Comparison of ENCODE assay signal across 24 cellular contexts in the genomic region with DNA sequence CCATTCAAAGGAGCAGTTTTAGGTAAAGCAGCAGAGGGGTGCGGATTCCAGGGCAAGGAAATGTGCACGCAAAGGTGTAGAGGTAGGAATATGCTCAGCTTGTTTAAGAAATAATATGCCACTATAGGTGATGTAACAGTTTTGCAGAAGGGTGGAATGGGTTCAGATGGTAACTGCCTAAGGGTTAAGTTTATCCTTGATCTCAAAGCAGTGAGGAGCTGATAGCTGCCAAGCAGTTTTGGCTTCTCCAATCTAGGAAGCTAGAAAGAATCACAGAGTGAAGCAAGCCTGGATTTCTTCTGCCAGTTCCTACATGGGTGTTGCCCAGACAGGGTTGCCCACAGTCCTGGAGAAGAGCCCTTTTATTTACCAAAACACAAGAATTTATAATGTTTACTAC. TPM values are rescaled to one million over a fixed set of nuclear protein-coding genes. Genes with fewer than 3 reads are reported as not detected.
A peak's percentile ranks its signal among the peaks of the same experiment; 100 is the strongest.
DNase-seq lines count a peak whose midpoint lies in the region; ATAC-seq, FAIRE-seq and TF ChIP-seq lines count a peak whose summit lies in the region.
"Had no signal": no experiment of that assay in that cellular context is flagged by ENCODE, and none has a peak within 500 bp of the region (broad histone marks: within the 10 kb centered on the region; RNA-seq: fewer than 3 reads in every experiment).

No MANE protein-coding gene starts in this region.

- H3K9me3 Mint-ChIP-seq in GM23338: peaks cover 19% of the 10 kb centered on the region
- H3K9me3 Mint-ChIP-seq: CD4-positive, alpha-beta T cell; CD8-positive, alpha-beta T cell had no signal

- no peaks in the 10 kb centered on the region for H3F3A ChIP-seq in GM23338 (replicated peaks; ENCODE audit: low read depth)

- H3K27ac ChIP-seq in GM23338 (ENCODE audit: low read depth) (no peak overlapping the region), keratinocyte (ENCODE audit: control insufficient read depth, insufficient read depth, low read length) (no peak overlapping the region), right lobe of liver (no peak overlapping the region)
- H3K27ac ChIP-seq: BLaER1 had no signal

- TF ChIP-seq CTCF in GM23338 (conservative IDR thresholded peaks at IDR 0.05; ENCODE audit: low read depth in 2 of 2) (no peak), LNCaP clone FGC (IDR thresholded peaks at IDR 0.05; ENCODE audit: control insufficient read depth, extremely low read depth, insufficient read depth) (no peak), keratinocyte (optimal IDR thresholded peaks at IDR 0.05 in 1 of 3, IDR thresholded peaks at IDR 0.05 in 1 of 3, conservative IDR thresholded peaks at IDR 0.05 in 1 of 3; ENCODE audit: extremely low read depth in 1 of 3, insufficient read depth in 2 of 3, low read length in 3 of 3) (no peak), right lobe of liver (IDR thresholded peaks at IDR 0.05) (no peak)

- no peak overlapping the region for H3K9ac ChIP-seq in keratinocyte (ENCODE audit: control insufficient read depth, extremely low read depth, insufficient read depth, low read length)
- H3K9ac ChIP-seq: BLaER1 had no signal

- peaks cover 42% of the 10 kb centered on the region for H3K27me3 Mint-ChIP-seq in GM23338 (ENCODE audit: insufficient read depth, low read depth, poor library complexity)
- H3K27me3 Mint-ChIP-seq: CD4-positive, alpha-beta T cell had no signal

- H4K20me1 ChIP-seq in GM23338 (replicated peaks; ENCODE audit: insufficient read depth): no peaks in the 10 kb centered on the region
- H4K20me1 ChIP-seq in keratinocyte (ENCODE audit: control insufficient read depth, extremely low read depth, insufficient read depth, low read length): no peaks in the 10 kb centered on the region

- H3K9me2 ChIP-seq in GM23338 (ENCODE audit: insufficient read depth): no peaks in the 10 kb centered on the region

- H3K79me2 ChIP-seq in GM23338 (replicated peaks; ENCODE audit: insufficient read depth): peaks cover 5% of the 10 kb centered on the region; the same call in 1 of the 2 replicates
- no peaks in the 10 kb centered on the region for H3K79me2 ChIP-seq in keratinocyte (ENCODE audit: control insufficient read depth, insufficient read depth, low read length)

- dilution Hi-C loops in keratinocyte (cut with MboI; ENCODE audit: extremely low pct_ligation_motif_present, low sequenced_read_pairs): no loop called here

- ATAC-seq in GM23338: no peak
- peak; percentile 63 for ATAC-seq in esophagus mucosa
- no peak for ATAC-seq in right lobe of liver
- ATAC-seq in left ventricle myocardium superior: no peak
- ATAC-seq: CD8-positive, alpha-beta T cell had no signal

- H3K36me3 Mint-ChIP-seq in GM23338 (ENCODE audit: low read depth): peaks cover 47% of the 10 kb centered on the region

- H2AFZ ChIP-seq in GM23338 (no peak overlapping the region), keratinocyte (ENCODE audit: control insufficient read depth, low read length) (no peak overlapping the region)

- H3K4me3 ChIP-seq in GM23338 (no peak overlapping the region), LNCaP clone FGC (ENCODE audit: low read depth, low read length) (no peak overlapping the region), keratinocyte (ENCODE audit: control insufficient read depth in 2 of 3, extremely low read depth in 1 of 3, insufficient read depth in 2 of 3, low read depth in 1 of 3, low read length in 3 of 3) (no peak overlapping the region), right lobe of liver (no peak overlapping the region)
- H3K4me3 ChIP-seq: BLaER1 had no signal

- no peak for DNase-seq in GM23338 (ENCODE audit: low spot score)
- DNase-seq in LNCaP clone FGC (ENCODE audit: low read depth): peak; percentile 77
- DNase-seq in keratinocyte (ENCODE audit: low read depth, low spot score): no peak
- DNase-seq in right lobe of liver: no peak
- no peak for DNase-seq in left ventricle myocardium superior
- DNase-seq in SK-N-DZ (ENCODE audit: low spot score): no peak
- no peak for DNase-seq in UCSD-AML1 (lab: John Stamatoyannopoulos, UW; ENCODE audit: unreplicated experiment)
- DNase-seq: 8988T; ACHN; BE2C; C1 segment of cervical spinal cord; Caco-2; Calu3; CD4-positive, alpha-beta T cell; CD8-positive, alpha-beta T cell; DMS79 treated with DMSO at 0.1 percent for 48 hours; GF-D8 had no signal

- intact Hi-C loops in right lobe of liver (cut with DNase I) (no loop called here), left ventricle myocardium superior (cut with micrococcal nuclease) (no loop called here)

- H3K27me3 ChIP-seq in GM23338 (ENCODE audit: insufficient read depth) (peaks cover 30% of the 10 kb centered on the region), keratinocyte (ENCODE audit: control insufficient read depth, extremely low read depth, insufficient read depth, low read length) (no peaks in the 10 kb centered on the region), right lobe of liver (no peaks in the 10 kb centered on the region)
- H3K27me3 ChIP-seq: BE2C, BLaER1 had no signal

- H3K9me3 ChIP-seq in keratinocyte (ENCODE audit: control insufficient read depth, low read depth, low read length): no peaks in the 10 kb centered on the region
- H3K9me3 ChIP-seq in right lobe of liver: no peaks in the 10 kb centered on the region
- H3K9me3 ChIP-seq: BE2C, Caco-2 had no signal

- no peak overlapping the region for H3K27ac Mint-ChIP-seq in GM23338
- H3K27ac Mint-ChIP-seq: CD4-positive, alpha-beta T cell; CD8-positive, alpha-beta T cell had no signal

- WGBS in right lobe of liver (ENCODE audit: insufficient coverage, low coverage, low lambda C conversion rate, missing lambda C conversion rate): 94% methylated on average over 2 of the region's 2 CpGs

- H3K4me1 ChIP-seq in GM23338 (ENCODE audit: insufficient read depth) (peaks cover 52% of the 10 kb centered on the region), keratinocyte (ENCODE audit: control insufficient read depth, extremely low read depth, insufficient read depth, low read length) (peaks cover 8% of the 10 kb centered on the region), right lobe of liver (peaks cover 0 to 62% (median 11%) of the 10 kb centered on the region in 4 donors)
- H3K4me1 ChIP-seq: BE2C had no signal

- peaks cover 56% of the 10 kb centered on the region for H3K4me1 Mint-ChIP-seq in GM23338

- H3K4me2 ChIP-seq in GM23338 (peak overlapping the region; percentile 64), keratinocyte (ENCODE audit: control insufficient read depth, extremely low read depth, insufficient read depth, low read depth, low read length) (no peak overlapping the region)
- H3K4me2 ChIP-seq: BLaER1 had no signal

- TF ChIP-seq POLR2A in right lobe of liver (IDR thresholded peaks at IDR 0.05): no peak

- peak; percentile 56 for FAIRE-seq in keratinocyte (lab: Jason Lieb, UNC)
- FAIRE-seq: A204.1, D721Med, G401.6, GM12891, GM19239 had no signal

- H3K36me3 ChIP-seq in GM23338 (ENCODE audit: insufficient read depth) (no peaks in the 10 kb centered on the region), keratinocyte (ENCODE audit: control insufficient read depth in 2 of 2, extremely low read depth in 1 of 2, insufficient read depth in 2 of 2, low read length in 2 of 2) (no peaks in the 10 kb centered on the region), right lobe of liver (no peaks in the 10 kb centered on the region)
- H3K36me3 ChIP-seq: BE2C had no signal

- H3K4me3 Mint-ChIP-seq in GM23338: no peak overlapping the region
- H3K4me3 Mint-ChIP-seq: CD4-positive, alpha-beta T cell; CD8-positive, alpha-beta T cell had no signal

- no peaks in the 10 kb centered on the region for H3K9me1 ChIP-seq in keratinocyte (ENCODE audit: control insufficient read depth, extremely low read depth, insufficient read depth, low read length)

RNA-seq across cellular contexts. Expression of a gene that starts 6.0 kb away (rescaled TPM):
- total RNA-seq in GM23338 (2014; rRNA removed; shearing (Covaris generic)): 6.5 and 8.5 TPM in 2 replicates
- polyA plus RNA-seq in GM23338 (2016; fragmentation: Nextera tagmentation; extraction: Ambion mirVana) (3.7 and 4.1 TPM in 2 replicates), keratinocyte (5.0 to 10.1 TPM (median 6.0 TPM) in 3 replicates)
- total RNA-seq in esophagus mucosa (21.1 TPM), right lobe of liver (100 to 1,000 TPM in 4 of 6 experiments, 10 to 100 TPM in 2; 73.6 to 591 (median 273) TPM), left ventricle myocardium superior (99.5 TPM)
- 2.7 TPM for polyA plus RNA-seq in keratinocyte (2011; ENCODE audit: low read depth)
- 3.5 and 7.7 TPM in 2 replicates for polyA plus RNA-seq in keratinocyte (2011; cell fraction: cytosol; rRNA removed)
- 4.4 and 6.5 TPM in 2 replicates for polyA plus RNA-seq in keratinocyte (2011; cell fraction: nucleus; rRNA removed)
- polyA plus RNA-seq in keratinocyte (2012; ENCODE audit: low replicate concordance): 4.4 and 5.3 TPM in 2 replicates
- 1.3 to 6.1 TPM (median 4.4 TPM) in 3 replicates for polyA minus RNA-seq in keratinocyte
- 3.3 TPM for polyA minus RNA-seq in keratinocyte (2011; cell fraction: cytosol; rRNA and poly(A)+ RNA removed)
- polyA minus RNA-seq in keratinocyte (2011; cell fraction: nucleus; rRNA and poly(A)+ RNA removed): 1.4 and 4.0 TPM in 2 replicates
- polyA plus RNA-seq in SK-N-DZ (2014; cell fraction: cytosol; rRNA removed): 5.8 and 6.7 TPM in 2 replicates
- polyA plus RNA-seq in SK-N-DZ (2014; cell fraction: nucleus; rRNA removed): 4.9 and 9.1 TPM in 2 replicates

RNA-seq across cellular contexts. Expression of a gene that starts 6.2 kb away (rescaled TPM):
- total RNA-seq in GM23338 (2014; rRNA removed; shearing (Covaris generic)): 10.5 and 10.7 TPM in 2 replicates
- polyA plus RNA-seq in GM23338 (2016; fragmentation: Nextera tagmentation; extraction: Ambion mirVana) (5.2 and 6.9 TPM in 2 replicates), keratinocyte (4.6 to 6.5 TPM (median 6.0 TPM) in 3 replicates)
- total RNA-seq in esophagus mucosa (7.7 TPM), right lobe of liver (10 to 100 TPM in 2 of 6 experiments, 1 to 10 TPM in 4; 4.1 to 15.8 (median 8.3) TPM), left ventricle myocardium superior (10.8 TPM)
- 23.0 TPM for polyA plus RNA-seq in keratinocyte (2011; ENCODE audit: low read depth)
- polyA plus RNA-seq in keratinocyte (2011; cell fraction: cytosol; rRNA removed): 3.2 and 6.9 TPM in 2 replicates
- polyA plus RNA-seq in keratinocyte (2011; cell fraction: nucleus; rRNA removed): 7.4 and 7.5 TPM in 2 replicates
- 6.4 and 8.9 TPM in 2 replicates for polyA plus RNA-seq in keratinocyte (2012; ENCODE audit: low replicate concordance)
- polyA minus RNA-seq in keratinocyte: 1.4 to 6.7 TPM (median 5.3 TPM) in 3 replicates
- 3.1 TPM for polyA minus RNA-seq in keratinocyte (2011; cell fraction: cytosol; rRNA and poly(A)+ RNA removed)
- polyA minus RNA-seq in keratinocyte (2011; cell fraction: nucleus; rRNA and poly(A)+ RNA removed): 4.4 and 5.7 TPM in 2 replicates
- 5.5 and 9.0 TPM in 2 replicates for polyA plus RNA-seq in SK-N-DZ (2014; cell fraction: cytosol; rRNA removed)
- polyA plus RNA-seq in SK-N-DZ (2014; cell fraction: nucleus; rRNA removed): 13.6 and 24.1 TPM in 2 replicates

RNA-seq across cellular contexts. Expression of a gene that starts 34.6 kb away (rescaled TPM):
- total RNA-seq in GM23338 (2014; rRNA removed; shearing (Covaris generic)): 2.3 and 4.8 TPM in 2 replicates
- polyA plus RNA-seq in GM23338 (2016; fragmentation: Nextera tagmentation; extraction: Ambion mirVana) (9.3 and 9.9 TPM in 2 replicates), keratinocyte (4.1 to 5.6 TPM (median 4.2 TPM) in 3 replicates)
- total RNA-seq in esophagus mucosa (2.7 TPM), right lobe of liver (1 to 10 TPM; 3.0 to 6.9 (median 4.0) TPM), left ventricle myocardium superior (2.3 TPM)
- 8.6 TPM for polyA plus RNA-seq in keratinocyte (2011; ENCODE audit: low read depth)
- 3.3 and 4.9 TPM in 2 replicates for polyA plus RNA-seq in keratinocyte (2011; cell fraction: cytosol; rRNA removed)
- 5.4 and 6.7 TPM in 2 replicates for polyA plus RNA-seq in keratinocyte (2011; cell fraction: nucleus; rRNA removed)
- polyA plus RNA-seq in keratinocyte (2012; ENCODE audit: low replicate concordance): 3.4 and 3.6 TPM in 2 replicates
- polyA minus RNA-seq in keratinocyte: 0.56 to 3.0 TPM (median 1.4 TPM) in 3 replicates
- polyA minus RNA-seq in keratinocyte (2011; cell fraction: cytosol; rRNA and poly(A)+ RNA removed): 4.6 TPM
- 2.4 and 2.6 TPM in 2 replicates for polyA minus RNA-seq in keratinocyte (2011; cell fraction: nucleus; rRNA and poly(A)+ RNA removed)
- 12.3 and 16.0 TPM in 2 replicates for polyA plus RNA-seq in SK-N-DZ (2014; cell fraction: cytosol; rRNA removed)
- polyA plus RNA-seq in SK-N-DZ (2014; cell fraction: nucleus; rRNA removed): 10.6 and 14.5 TPM in 2 replicates
